8 cellular contexts compared by ENCODE assay signal in the genomic region with DNA sequence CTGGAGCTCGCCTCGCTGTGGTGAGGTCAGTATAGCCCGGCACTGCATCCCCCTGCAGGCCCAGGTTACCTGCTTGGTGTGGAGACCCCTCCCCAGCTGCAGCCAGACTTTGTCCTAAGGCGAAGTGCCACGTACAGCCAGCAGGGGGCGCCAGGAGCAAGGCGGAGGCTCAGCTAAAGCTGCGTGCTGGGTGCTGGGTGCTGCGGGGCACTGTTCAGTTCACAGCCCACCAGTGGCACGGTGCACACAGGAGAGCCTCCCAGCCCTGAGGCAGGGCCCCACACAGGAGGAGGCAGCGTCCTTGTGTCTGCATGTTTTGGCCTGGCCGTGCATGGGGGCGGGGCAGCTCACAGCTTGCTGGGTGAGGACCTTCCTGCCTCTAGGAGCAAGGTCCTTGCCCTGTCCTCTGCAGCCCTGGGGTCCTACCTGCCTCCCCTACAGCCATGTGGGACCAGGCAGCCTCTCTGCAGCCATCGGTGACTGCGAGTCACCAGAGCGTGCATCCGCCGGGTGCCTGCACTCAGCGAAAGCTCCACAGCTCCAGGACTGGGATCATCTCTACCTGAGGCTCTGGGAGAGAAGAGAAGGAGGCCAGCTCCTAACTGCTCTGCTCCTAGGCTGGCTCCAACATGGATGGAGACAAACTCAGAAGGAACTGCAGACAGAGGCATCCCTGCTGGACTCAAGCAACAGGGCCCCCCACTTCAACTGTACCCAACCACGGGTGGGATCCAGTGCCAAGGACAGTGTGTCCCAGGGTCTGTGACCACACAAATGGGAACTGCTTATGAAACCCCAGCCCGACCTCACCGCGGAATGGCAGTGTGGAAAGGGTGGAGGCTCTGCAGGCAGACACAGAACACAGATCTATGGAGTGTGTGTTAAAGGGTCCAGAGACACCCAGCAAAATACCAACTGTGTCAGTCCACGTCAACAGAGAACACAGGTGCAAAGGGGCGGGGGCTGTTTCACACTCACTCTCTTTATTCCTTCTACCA. TPM values are rescaled to one million over a fixed set of nuclear protein-coding genes. Genes with fewer than 3 reads are reported as not detected.
DNase-seq lines count a peak whose midpoint lies in the region; ATAC-seq and TF ChIP-seq lines count a peak whose summit lies in the region.

No MANE protein-coding gene starts in this region.

- TF ChIP-seq POLR2A in sigmoid colon (IDR thresholded peaks at IDR 0.05): no peak

- CTCF ChIA-PET in HEK293T (lab: Yijun Ruan, JAX): interaction anchor here (0.6 to 3.3 kb wide), 14 partner anchors 9 to 75 kb away, joined by 3 to 16 read pairs (median 4); partner anchors contain the start of gene SLC7A5

- no peak for TF ChIP-seq EP300 in sigmoid colon (IDR thresholded peaks at IDR 0.05)

- peak; percentile 88 for DNase-seq in BE2C
- DNase-seq in HEK293T (ENCODE audit: extremely low spot score): peak; percentile 83
- peak; percentile 71 to 84 for DNase-seq in SJSA1 (ENCODE audit: low read depth in 1 of 2, low spot score in 2 of 2)
- peak; percentile 74 for DNase-seq in activated naive CD4-positive, alpha-beta T cell treated with Interleukin-2 at 50 U/mL for 16 hours
- DNase-seq in head of caudate nucleus: peak in 40 of 42 donors; percentile 33 to 87 (median 68)
- DNase-seq in sigmoid colon: no peak

- intact Hi-C loops in head of caudate nucleus (cut with DNase I): no loop called here
- intact Hi-C loops in sigmoid colon (cut with DNase I): loop anchor here (1.0 to 10.0 kb wide), 4 partner anchors 21 to 924 kb away; partner anchors contain the start of gene FBXO31

- H3K27ac ChIP-seq in SJSA1 (no peak overlapping the region; the same call in 1 of the 2 replicates), sigmoid colon (peak overlapping the region in 1 of 4 donors; percentile 39)

- ATAC-seq in HG03025 (IDR thresholded peaks at IDR 0.05; ENCODE audit: low FRiP score, unreplicated experiment) (no peak), GM18502 (IDR thresholded peaks at IDR 0.05; ENCODE audit: poor library complexity, unreplicated experiment) (no peak)

- H3K36me3 ChIP-seq in BE2C (peaks cover 81% of the 10 kb centered on the region), SJSA1 (peaks cover 92% of the 10 kb centered on the region), sigmoid colon (peaks cover 0 to 17% (median 2%) of the 10 kb centered on the region in 4 donors)

- H3K27me3 ChIP-seq in BE2C (no peaks in the 10 kb centered on the region), SJSA1 (replicated peaks) (no peaks in the 10 kb centered on the region), sigmoid colon (no peaks in the 10 kb centered on the region)

- POLR2A ChIA-PET in HEK293T (lab: Yijun Ruan, JAX): interaction anchor here (1.0 to 2.6 kb wide), 6 partner anchors 15 to 101 kb away, joined by 3 to 18 read pairs (median 5); partner anchors contain the start of genes BANP and SLC7A5

- 39 to 55% methylated on average over 25 of the region's 25 CpGs for WGBS in sigmoid colon, 2 donors

- H3K9me3 ChIP-seq in BE2C (no peaks in the 10 kb centered on the region), SJSA1 (replicated peaks) (no peaks in the 10 kb centered on the region), sigmoid colon (no peaks in the 10 kb centered on the region)

- H3K4me1 ChIP-seq in BE2C (peaks cover 45% of the 10 kb centered on the region), SJSA1 (replicated peaks) (peaks cover 70% of the 10 kb centered on the region), sigmoid colon (peaks cover 0 to 72% (median 56%) of the 10 kb centered on the region in 4 donors)

- no peak overlapping the region for H3K4me3 ChIP-seq in BE2C (ENCODE audit: low read depth, low read length)
- H3K4me3 ChIP-seq in SJSA1: no peak overlapping the region
- no peak overlapping the region for H3K4me3 ChIP-seq in sigmoid colon

- TF ChIP-seq CTCF in BE2C (IDR thresholded peaks at IDR 0.05; ENCODE audit: low read depth, low read length): peak; percentile 93
- TF ChIP-seq CTCF in sigmoid colon (IDR thresholded peaks at IDR 0.05): peak; percentile 94 to 99 (median 96)

TF ChIP-seq in HEK293T, 16 proteins besides CTCF, POLR2A, EP300 and RAD21:
- TF ChIP-seq SP1 (IDR thresholded peaks at IDR 0.05): no peak
- TF ChIP-seq L3MBTL2 (conservative IDR thresholded peaks at IDR 0.05): no peak
- TF ChIP-seq FOXA1 (IDR thresholded peaks at IDR 0.05): no peak
- TF ChIP-seq TARDBP (IDR thresholded peaks at IDR 0.05): no peak
- TF ChIP-seq FOXK2 (IDR thresholded peaks at IDR 0.05): no peak
- no peak for TF ChIP-seq ARNT (IDR thresholded peaks at IDR 0.05)
- TF ChIP-seq NFRKB (IDR thresholded peaks at IDR 0.05): no peak
- no peak for TF ChIP-seq FOXM1 (IDR thresholded peaks at IDR 0.05; ENCODE audit: borderline replicate concordance)
- TF ChIP-seq PKNOX1 (IDR thresholded peaks at IDR 0.05): no peak
- TF ChIP-seq CTBP1 (IDR thresholded peaks at IDR 0.05; ENCODE audit: borderline replicate concordance): no peak
- TF ChIP-seq SUZ12 (IDR thresholded peaks at IDR 0.05): no peak
- TF ChIP-seq HDGF (IDR thresholded peaks at IDR 0.05; ENCODE audit: borderline replicate concordance): no peak
- no peak for TF ChIP-seq ZNF384 (IDR thresholded peaks at IDR 0.05)
- TF ChIP-seq BHLHE40 (IDR thresholded peaks at IDR 0.05; ENCODE audit: borderline replicate concordance): no peak

RNA-seq across cellular contexts. Expression of gene SLC7A5, which starts 19.0 kb away (rescaled TPM):
- polyA plus RNA-seq in BE2C (2012; ENCODE audit: insufficient read depth, insufficient read length, low read depth): 258 TPM
- 187 and 238 TPM in 2 replicates for total RNA-seq in SJSA1 (2014; rRNA removed; shearing (Covaris generic))
- 1 to 10 TPM; 2.9 to 8.1 (median 3.6) TPM for total RNA-seq in sigmoid colon
- 10 to 100 TPM in 1 of 3 donors, 1 to 10 TPM in 1, under 1 TPM in 1; 0.60 to 44.5 (median 1.2) TPM for polyA plus RNA-seq in sigmoid colon

Comparison
In these comparisons a context has a peak if more than half of its experiments do, and no peak if none do; other contexts are left out.
1. RNA of gene SLC7A5, which starts 19.0 kb away (total RNA-seq): 187 to 238 TPM in SJSA1; 2.9 to 8.1 TPM in sigmoid colon; every median in the first group is over 10 times any median in the second.